ENCODE assay signal across 26 cellular contexts in genomic region chr7:41232086-41232485, GRCh38.
DNase-seq lines count a peak whose midpoint lies in the region; ATAC-seq, FAIRE-seq and TF ChIP-seq lines count a peak whose summit lies in the region.
"Had no signal": no experiment of that assay in that cellular context is flagged by ENCODE, and none has a peak within 500 bp of the region (broad histone marks: within the 10 kb centered on the region; RNA-seq: fewer than 3 reads in every experiment).

No MANE protein-coding gene starts in this region.

- peaks cover 8% of the 10 kb centered on the region for H3K4me1 ChIP-seq in keratinocyte (ENCODE audit: control insufficient read depth, extremely low read depth, insufficient read depth, low read length)
- H3K4me1 ChIP-seq: A549, HAP-1, prostate gland, upper lobe of right lung had no signal

- no peaks in the 10 kb centered on the region for H3K36me3 ChIP-seq in keratinocyte (ENCODE audit: control insufficient read depth in 2 of 2, extremely low read depth in 1 of 2, insufficient read depth in 2 of 2, low read length in 2 of 2)
- H3K36me3 ChIP-seq: HAP-1, prostate gland, upper lobe of right lung had no signal

- dilution Hi-C loops in keratinocyte (cut with MboI; ENCODE audit: extremely low pct_ligation_motif_present, low sequenced_read_pairs): no loop called here

- no peak for FAIRE-seq in keratinocyte (lab: Jason Lieb, UNC)
- FAIRE-seq: A549, islet of Langerhans, K562 had no signal

- peaks cover 11% of the 10 kb centered on the region for H3K9me3 ChIP-seq in keratinocyte (ENCODE audit: control insufficient read depth, low read depth, low read length)
- H3K9me3 ChIP-seq: HAP-1, prostate gland, upper lobe of right lung had no signal

- DNase-seq in AG10803 (ENCODE audit: low read depth) (peak; percentile 5), HT1080 (ENCODE audit: low read depth) (peak; percentile 66), choroid plexus epithelial cell (ENCODE audit: low read depth) (peak; percentile 38), keratinocyte (ENCODE audit: low read depth, low spot score) (no peak), kidney glomerular epithelial cell (lab: John Stamatoyannopoulos, UW) (no peak), HuH-7.5 (ENCODE audit: low spot score) (no peak), HUDEP-2 (lab: John Stamatoyannopoulos, UW; ENCODE audit: unreplicated experiment in 76 of 76) (no peak)
- DNase-seq: activated CD4-positive, alpha-beta memory T cell treated with anti-CD3 and anti-CD28 coated beads for 36 hours; activated CD8-positive, alpha-beta memory T cell treated with anti-CD3 and anti-CD28 coated beads, Interleukin-2, amount 50 U/mL, for 48 hours; CD8-positive, alpha-beta memory T cell; cerebellar nuclear complex; hypothalamus; NCI-H1436; NCI-H446 treated with DMSO at 0.1 percent for 48 hours; SIG-M5; SW 1271; T1000; upper lobe of right lung had no signal

- H3K79me2 ChIP-seq in keratinocyte (ENCODE audit: control insufficient read depth, insufficient read depth, low read length): no peaks in the 10 kb centered on the region

- no peak for ATAC-seq in GM18511 (IDR thresholded peaks at IDR 0.05; ENCODE audit: unreplicated experiment)
- ATAC-seq: A549; activated T-helper 17 cell treated with anti-CD3 and anti-CD28 coated beads, Interleukin-2, amount 50 U/mL, for 72 hours; K562; upper lobe of right lung; WTC11 had no signal

- TF ChIP-seq CTCF in AG10803 (conservative IDR thresholded peaks at IDR 0.05; ENCODE audit: low read length): no peak
- peak; percentile 2 for TF ChIP-seq CTCF in choroid plexus epithelial cell (conservative IDR thresholded peaks at IDR 0.05; ENCODE audit: low read depth, low read length)
- TF ChIP-seq CTCF in keratinocyte (optimal IDR thresholded peaks at IDR 0.05 in 1 of 3, IDR thresholded peaks at IDR 0.05 in 1 of 3, conservative IDR thresholded peaks at IDR 0.05 in 1 of 3; ENCODE audit: extremely low read depth in 1 of 3, insufficient read depth in 2 of 3, low read length in 3 of 3): no peak

- peak overlapping the region; percentile 20 for H3K27ac ChIP-seq in keratinocyte (ENCODE audit: control insufficient read depth, insufficient read depth, low read length)
- H3K27ac ChIP-seq: A549, prostate gland, upper lobe of right lung had no signal

- no peaks in the 10 kb centered on the region for H3K27me3 ChIP-seq in keratinocyte (ENCODE audit: control insufficient read depth, extremely low read depth, insufficient read depth, low read length)
- H3K27me3 ChIP-seq: upper lobe of right lung had no signal

- no peak overlapping the region for H3K4me2 ChIP-seq in keratinocyte (ENCODE audit: control insufficient read depth, extremely low read depth, insufficient read depth, low read depth, low read length)
- H3K4me2 ChIP-seq: A549 had no signal

- peak overlapping the region; percentile 37 for H2AFZ ChIP-seq in keratinocyte (ENCODE audit: control insufficient read depth, low read length)

- H3K4me3 ChIP-seq in AG10803 (ENCODE audit: low read length): no peak overlapping the region
- no peak overlapping the region for H3K4me3 ChIP-seq in choroid plexus epithelial cell (ENCODE audit: low read depth, low read length)
- no peak overlapping the region for H3K4me3 ChIP-seq in keratinocyte (ENCODE audit: control insufficient read depth in 2 of 3, extremely low read depth in 1 of 3, insufficient read depth in 2 of 3, low read depth in 1 of 3, low read length in 3 of 3)
- H3K4me3 ChIP-seq: A549, HAP-1, K562, prostate gland, upper lobe of right lung had no signal

- H3K9ac ChIP-seq in keratinocyte (ENCODE audit: control insufficient read depth, extremely low read depth, insufficient read depth, low read length): no peak overlapping the region

- H3K9me1 ChIP-seq in keratinocyte (ENCODE audit: control insufficient read depth, extremely low read depth, insufficient read depth, low read length): no peaks in the 10 kb centered on the region

- no peaks in the 10 kb centered on the region for H4K20me1 ChIP-seq in keratinocyte (ENCODE audit: control insufficient read depth, extremely low read depth, insufficient read depth, low read length)

Comparison
In these comparisons a context has a peak if more than half of its experiments do, and no peak if none do; other contexts are left out.
1. DNase-seq: peak in AG10803 (single experiment), HT1080 (single experiment) and choroid plexus epithelial cell (single experiment); none in keratinocyte (single experiment), kidney glomerular epithelial cell (single experiment), HuH-7.5 (single experiment) and HUDEP-2 (0 of 76).